Comparison of ENCODE assay signal across 13 cellular contexts in genomic region chr6:1595271-1596087, GRCh38. TPM values are rescaled to one million over a fixed set of nuclear protein-coding genes. Genes with fewer than 3 reads are reported as not detected.
DNase-seq lines count a peak whose midpoint lies in the region; TF ChIP-seq lines count a peak whose summit lies in the region.
"Had no signal": no experiment of that assay in that cellular context is flagged by ENCODE, and none has a peak within 500 bp of the region (broad histone marks: within the 10 kb centered on the region; RNA-seq: fewer than 3 reads in every experiment).

No MANE protein-coding gene starts in this region.

- H3K36me3 Mint-ChIP-seq in endodermal cell (ENCODE audit: low read depth), result no peaks in the 10 kb centered on the region
- H3K36me3 Mint-ChIP-seq: activated CD4-positive, alpha-beta memory T cell treated with anti-CD3 and anti-CD28 coated beads for 36 hours; CD4-positive, CD25-positive, alpha-beta regulatory T cell; memory B cell had no signal

- peak overlapping the region; percentile 99 for H3K4me2 ChIP-seq in GM23248 (ENCODE audit: unreplicated experiment)

- H3K79me2 ChIP-seq in GM23248 (ENCODE audit: insufficient read depth), result no peaks in the 10 kb centered on the region

- no peaks in the 10 kb centered on the region for H3K9me3 Mint-ChIP-seq in endodermal cell
- H3K9me3 Mint-ChIP-seq: activated CD4-positive, alpha-beta memory T cell treated with anti-CD3 and anti-CD28 coated beads for 36 hours; CD4-positive, CD25-positive, alpha-beta regulatory T cell; memory B cell had no signal

- peak overlapping the region; percentile 54 for H3K27ac Mint-ChIP-seq in endodermal cell
- H3K27ac Mint-ChIP-seq: activated CD4-positive, alpha-beta memory T cell treated with anti-CD3 and anti-CD28 coated beads for 36 hours; CD4-positive, CD25-positive, alpha-beta regulatory T cell; memory B cell had no signal

- H3K27me3 ChIP-seq in GM23248 (replicated peaks; ENCODE audit: insufficient read depth), result peaks cover 17% of the 10 kb centered on the region; the same call in 1 of the 2 replicates
- H3K27me3 ChIP-seq in endodermal cell (ENCODE audit: control insufficient read depth, insufficient read depth, low read length, poor library complexity, severe bottlenecking), result no peaks in the 10 kb centered on the region
- H3K27me3 ChIP-seq in effector memory CD4-positive, alpha-beta T cell (replicated peaks; ENCODE audit: control insufficient read depth, insufficient read depth, low read length, poor library complexity, severe bottlenecking), result peaks cover 20% of the 10 kb centered on the region
- H3K27me3 ChIP-seq: testis had no signal

- no peak for TF ChIP-seq CTCF in endodermal cell (conservative IDR thresholded peaks at IDR 0.05)
- TF ChIP-seq CTCF in GM13976 (IDR thresholded peaks at IDR 0.05; ENCODE audit: borderline replicate concordance, control extremely low read depth, extremely low read depth, insufficient read depth, missing control alignments), result no peak

- H3K4me1 ChIP-seq in GM23248 (ENCODE audit: insufficient read depth), result peaks cover 3% of the 10 kb centered on the region; the same call in 1 of the 2 replicates
- H3K4me1 ChIP-seq in endodermal cell (ENCODE audit: control insufficient read depth, insufficient read depth, low read length), result peaks cover 25% of the 10 kb centered on the region
- peaks cover 4% of the 10 kb centered on the region for H3K4me1 ChIP-seq in effector memory CD4-positive, alpha-beta T cell (ENCODE audit: control insufficient read depth, insufficient read depth, low read length, poor library complexity, severe bottlenecking)
- H3K4me1 ChIP-seq: foreskin keratinocyte, testis had no signal

- peaks cover 45% of the 10 kb centered on the region for H3K4me1 Mint-ChIP-seq in endodermal cell

- DNase-seq in GM23248 (no peak), NCI-H69 (lab: John Stamatoyannopoulos, UW) (peak; percentile 60), endodermal cell (peak; percentile 61), skeletal muscle cell (ENCODE audit: low read depth) (no peak), GM13976 (ENCODE audit: low spot score) (no peak), kidney tubule cell (ENCODE audit: low spot score) (no peak)
- DNase-seq in effector memory CD4-positive, alpha-beta T cell, result no peak
- DNase-seq: foreskin keratinocyte had no signal

- WGBS in GM23248 (ENCODE audit: low coverage in 1 of 2, low lambda C conversion rate in 2 of 2, missing lambda C conversion rate in 2 of 2), 2 experiments, result 60 to 68% methylated on average over 25 to 28 of the region's 28 CpGs
- 87 to 90% methylated on average over 9 to 28 of the region's 28 CpGs for WGBS in endodermal cell (ENCODE audit: insufficient coverage in 1 of 2, insufficient read length in 1 of 2), 2 experiments

- in situ Hi-C loops in GM23248 (cut with MboI) (loop anchor here (10.0 to 25.0 kb wide), 3 partner anchors 759 to 1042 kb away; no protein-coding TSS in a partner anchor), GM13976 (cut with MboI; ENCODE audit: low sequenced_read_pairs, unreplicated experiment) (loop anchor here (10.0 to 25.0 kb wide), 2 partner anchors 759 to 1042 kb away; no protein-coding TSS in a partner anchor)

- H4K20me1 ChIP-seq in GM23248 (ENCODE audit: insufficient read depth), result no peaks in the 10 kb centered on the region

- H3F3A ChIP-seq in GM23248 (ENCODE audit: insufficient read depth), result no peaks in the 10 kb centered on the region

- no peaks in the 10 kb centered on the region for H3K9me2 ChIP-seq in GM23248 (ENCODE audit: insufficient read depth)

- no peak overlapping the region for H3K27ac ChIP-seq in GM23248
- no peak overlapping the region for H3K27ac ChIP-seq in endodermal cell (ENCODE audit: low read depth, low read length)
- no peak overlapping the region for H3K27ac ChIP-seq in effector memory CD4-positive, alpha-beta T cell (ENCODE audit: insufficient read depth, low read length, poor library complexity, severe bottlenecking)
- H3K27ac ChIP-seq: foreskin keratinocyte, HL-60, testis had no signal

- H3K27me3 Mint-ChIP-seq in endodermal cell (ENCODE audit: insufficient read depth), result peaks cover 18% of the 10 kb centered on the region

- no peaks in the 10 kb centered on the region for H3K9me3 ChIP-seq in GM23248 (ENCODE audit: low read depth)
- no peaks in the 10 kb centered on the region for H3K9me3 ChIP-seq in endodermal cell (ENCODE audit: control insufficient read depth, low read length)
- no peaks in the 10 kb centered on the region for H3K9me3 ChIP-seq in effector memory CD4-positive, alpha-beta T cell (ENCODE audit: control insufficient read depth, low read length)
- H3K9me3 ChIP-seq: testis had no signal

- H3K36me3 ChIP-seq in GM23248 (ENCODE audit: low read depth), result no peaks in the 10 kb centered on the region
- no peaks in the 10 kb centered on the region for H3K36me3 ChIP-seq in endodermal cell (ENCODE audit: control insufficient read depth, insufficient read depth, low read length)
- H3K36me3 ChIP-seq in effector memory CD4-positive, alpha-beta T cell (ENCODE audit: control insufficient read depth, insufficient read depth, low read length), result no peaks in the 10 kb centered on the region

- H3K4me3 ChIP-seq in GM23248 (peak overlapping the region; percentile 75), endodermal cell (ENCODE audit: low read length) (no peak overlapping the region), skeletal muscle cell (ENCODE audit: low read depth, low read length) (peak overlapping the region; percentile 32)
- no peak overlapping the region for H3K4me3 ChIP-seq in effector memory CD4-positive, alpha-beta T cell (ENCODE audit: insufficient read depth, low read depth, low read length, poor library complexity, severe bottlenecking)
- H3K4me3 ChIP-seq: testis had no signal

- peak overlapping the region; percentile 56; the same call in 1 of the 2 replicates for H3K9ac ChIP-seq in GM23248
- no peak overlapping the region for H3K9ac ChIP-seq in endodermal cell (ENCODE audit: extremely low read depth, low read length, poor library complexity, severe bottlenecking)

- H3K4me3 Mint-ChIP-seq in endodermal cell, result no peak overlapping the region
- H3K4me3 Mint-ChIP-seq: activated CD4-positive, alpha-beta memory T cell treated with anti-CD3 and anti-CD28 coated beads for 36 hours; memory B cell had no signal

- peak overlapping the region; percentile 89 for H2AFZ ChIP-seq in GM23248

RNA-seq across cellular contexts. Expression of gene FOXC1, which starts 14.2 kb away (rescaled TPM):
- total RNA-seq in GM23248 (2014; rRNA removed; shearing (Covaris generic)), result 11.1 and 13.2 TPM in 2 replicates
- polyA plus RNA-seq in GM23248 (2016; fragmentation: Nextera tagmentation; extraction: Ambion mirVana), result 3.3 and 3.5 TPM in 2 replicates
- total RNA-seq in endodermal cell, result 10 to 100 TPM in 1 of 2 donors, 1 to 10 TPM in 1; 7.1 to 10.1 TPM
- polyA plus RNA-seq in endodermal cell (2013, experiment 1 of 2), result 2.5 TPM
- 2.4 TPM for polyA plus RNA-seq in endodermal cell (2013, experiment 2 of 2)
- total RNA-seq: CD4-positive, CD25-positive, alpha-beta regulatory T cell had no signal
- polyA plus RNA-seq: CD4-positive, CD25-positive, alpha-beta regulatory T cell had no signal

Comparison
In these comparisons a context has a peak if more than half of its experiments do, and no peak if none do; other contexts are left out.
1. DNase-seq: peak in NCI-H69 (single experiment) and endodermal cell (single experiment); none in GM23248 (single experiment), skeletal muscle cell (single experiment), GM13976 (single experiment), effector memory CD4-positive, alpha-beta T cell (0 of 3) and kidney tubule cell (single experiment).
2. H3K4me3 ChIP-seq: peak in GM23248 (single experiment) and skeletal muscle cell (single experiment); none in endodermal cell (single experiment) and effector memory CD4-positive, alpha-beta T cell (single experiment).